Comparison of ENCODE assay signal across 7 cellular contexts in the genomic region with DNA sequence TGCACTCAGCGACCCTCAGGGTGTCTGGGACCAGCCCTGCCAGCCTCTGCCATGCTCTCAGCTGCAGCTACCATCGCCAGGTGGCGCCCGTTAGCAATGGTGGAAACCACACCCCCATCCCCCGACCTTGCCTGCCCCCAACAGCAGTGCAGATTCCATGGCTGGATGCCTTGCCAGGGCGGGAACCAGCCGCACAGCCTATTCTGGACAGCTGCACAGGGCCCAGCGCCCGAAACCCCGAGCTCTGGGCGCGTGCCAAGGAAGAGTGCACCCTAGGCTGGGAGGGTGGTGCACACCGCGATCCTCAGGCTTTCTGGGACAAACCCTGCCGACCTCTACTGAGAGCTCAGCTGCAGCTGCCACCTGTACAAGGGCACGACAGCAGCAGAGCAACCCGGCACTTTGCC.
DNase-seq lines count a peak whose midpoint lies in the region; ATAC-seq, FAIRE-seq and TF ChIP-seq lines count a peak whose summit lies in the region.
"Not testable (repeated sequence)": the region's sequence is repeated elsewhere in the genome, so short reads cannot be mapped to it uniquely, and the experiment has no call there.

No MANE protein-coding gene starts in this region.

- FAIRE-seq in HepG2 (lab: Jason Lieb, UNC): not testable (repeated sequence)

- H3K9me2 ChIP-seq in PC-3 (replicated peaks; ENCODE audit: low read length): not testable (repeated sequence)

- not testable (repeated sequence) for TF ChIP-seq RAD21 in HepG2 (CRISPR knock-in tag; IDR thresholded peaks at IDR 0.05)

- peak; percentile 75 for ATAC-seq in GM18502 (IDR thresholded peaks at IDR 0.05; ENCODE audit: poor library complexity, unreplicated experiment)
- peak; percentile 86 for ATAC-seq in PC-3
- peak; percentile 50 for ATAC-seq in Right ventricle myocardium inferior
- ATAC-seq in HepG2: peak; percentile 96

- no CpG with 5 or more reads among the region's 17 CpGs for WGBS in HepG2 (ENCODE audit: low lambda C conversion rate)

- intact Hi-C loops in PC-3 (cut with micrococcal nuclease); Right ventricle myocardium inferior (cut with DNase I); HepG2 (cut with micrococcal nuclease; ENCODE audit: unreplicated experiment): not testable (repeated sequence)

- DNase-seq in HK-2 (ENCODE audit: unreplicated experiment): peak; percentile 0
- peak; percentile 3 for DNase-seq in PC-3
- DNase-seq in activated T-cell treated with anti-CD3 and anti-CD28 coated beads for 48 hours (ENCODE audit: low read depth): peak; percentile 0
- peak; percentile 62 for DNase-seq in Right ventricle myocardium inferior (ENCODE audit: missing footprints)
- DNase-seq in HepG2 (ENCODE audit: low spot score): peak; percentile 5
- peak; percentile 0 for DNase-seq in retina

- not testable (repeated sequence) for H2AFZ ChIP-seq in PC-3 (ENCODE audit: low read length); HepG2 (ENCODE audit: low read length)

- H3K79me2 ChIP-seq in PC-3 (ENCODE audit: low read length); HepG2 (ENCODE audit: insufficient read depth, low read length): not testable (repeated sequence)

- POLR2A ChIA-PET in PC-3 (lab: Charles Lee; ENCODE audit: unreplicated experiment); HepG2 (lab: Yijun Ruan, JAX): not testable (repeated sequence)

- peak overlapping the region; percentile 48; the same call in 1 of the 2 replicates for H3K4me2 ChIP-seq in PC-3 (ENCODE audit: low read length)
- peak overlapping the region; percentile 84 for H3K4me2 ChIP-seq in HepG2 (ENCODE audit: low read depth, low read length)

- not testable (repeated sequence) for TF ChIP-seq POLR2A in HepG2 (IDR thresholded peaks at IDR 0.05; ENCODE audit: insufficient read depth in 1 of 2, low read depth in 2 of 2, low read length in 2 of 2)

- in situ Hi-C loops in HepG2 (cut with HindIII; ENCODE audit: extremely low pct_ligation_motif_present, low pct_unique_long_range_greater_than_20kb): not testable (repeated sequence)

- H3K9me3 ChIP-seq in PC-3 (ENCODE audit: low read length); HepG2 (ENCODE audit: low read length): not testable (repeated sequence)

- not testable (repeated sequence) for H3K36me3 ChIP-seq in PC-3 (ENCODE audit: low read depth, low read length); HepG2 (replicated peaks in 1 of 2; ENCODE audit: control insufficient read depth in 1 of 2, insufficient read depth in 2 of 2, low read length in 2 of 2)

- not testable (repeated sequence) for H3K27ac ChIP-seq in PC-3 (ENCODE audit: low read length); HepG2 (ENCODE audit: extremely low read length, insufficient read depth, low read length)

- H4K20me1 ChIP-seq in PC-3 (ENCODE audit: low read length); HepG2 (ENCODE audit: insufficient read depth, low read length): not testable (repeated sequence)

- H3K27me3 ChIP-seq in PC-3 (ENCODE audit: low read length); HepG2 (ENCODE audit: control insufficient read depth in 1 of 2, insufficient read depth in 2 of 2, low read length in 2 of 2): not testable (repeated sequence)

- not testable (repeated sequence) for H3K4me1 ChIP-seq in PC-3 (ENCODE audit: insufficient read depth, low read length); HepG2 (ENCODE audit: insufficient read depth, low read length)

- CTCF ChIA-PET in PC-3 (lab: Charles Lee); HepG2 (lab: Yijun Ruan, JAX; ENCODE audit: low intra/inter-chr PET ratio, low total read pairs): not testable (repeated sequence)

- H3F3A ChIP-seq in PC-3 (ENCODE audit: low read length, unreplicated experiment): not testable (repeated sequence)

- TF ChIP-seq CTCF in PC-3 (conservative IDR thresholded peaks at IDR 0.05; ENCODE audit: low read depth, low read length); HepG2 (CRISPR knock-in tag; IDR thresholded peaks at IDR 0.05): not testable (repeated sequence)

- not testable (repeated sequence) for BruUV-seq in PC-3 (replicated peaks; lab: Mats Ljungman, UMichigan); HepG2 (replicated peaks; lab: Mats Ljungman, UMichigan)

- not testable (repeated sequence) for TF ChIP-seq EP300 in HepG2 (IDR thresholded peaks at IDR 0.05; ENCODE audit: low read depth in 2 of 2, low read length in 2 of 2); HepG2 (CRISPR knock-in tag; IDR thresholded peaks at IDR 0.05; ENCODE audit: borderline replicate concordance)

- H3K9ac ChIP-seq in PC-3 (ENCODE audit: low read length); HepG2 (ENCODE audit: insufficient read depth, low read depth, low read length): not testable (repeated sequence)

- H3K4me3 ChIP-seq in PC-3 (ENCODE audit: low read length): not testable (repeated sequence)
- peak overlapping the region in 2 of 3 experiments; percentile 43 to 50; a peak in 3 of 6 replicates for H3K4me3 ChIP-seq in HepG2 (replicated peaks in 1 of 3; ENCODE audit: insufficient read depth in 1 of 3, low read depth in 2 of 3, low read length in 3 of 3)

TF ChIP-seq in HepG2, 621 proteins besides CTCF, POLR2A, EP300 and RAD21:
- TF ChIP-seq ZNF768 (CRISPR knock-in tag; IDR thresholded peaks at IDR 0.05) (peak; percentile 76; the same call in 1 of the 2 replicates), RXRA (CRISPR knock-in tag; IDR thresholded peaks at IDR 0.05) (peak; percentile 39; the same call in 1 of the 2 replicates), SAP130 (CRISPR knock-in tag; IDR thresholded peaks at IDR 0.05; ENCODE audit: low read depth) (peak; percentile 28; the same call in 1 of the 2 replicates), HNRNPL (IDR thresholded peaks at IDR 0.05; ENCODE audit: low read depth, low read length) (peak; percentile 48; the same call in 1 of the 2 replicates)
- TF ChIP-seq, protein P1, sequence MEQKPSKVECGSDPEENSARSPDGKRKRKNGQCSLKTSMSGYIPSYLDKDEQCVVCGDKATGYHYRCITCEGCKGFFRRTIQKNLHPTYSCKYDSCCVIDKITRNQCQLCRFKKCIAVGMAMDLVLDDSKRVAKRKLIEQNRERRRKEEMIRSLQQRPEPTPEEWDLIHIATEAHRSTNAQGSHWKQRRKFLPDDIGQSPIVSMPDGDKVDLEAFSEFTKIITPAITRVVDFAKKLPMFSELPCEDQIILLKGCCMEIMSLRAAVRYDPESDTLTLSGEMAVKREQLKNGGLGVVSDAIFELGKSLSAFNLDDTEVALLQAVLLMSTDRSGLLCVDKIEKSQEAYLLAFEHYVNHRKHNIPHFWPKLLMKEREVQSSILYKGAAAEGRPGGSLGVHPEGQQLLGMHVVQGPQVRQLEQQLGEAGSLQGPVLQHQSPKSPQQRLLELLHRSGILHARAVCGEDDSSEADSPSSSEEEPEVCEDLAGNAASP (CRISPR knock-in tag; IDR thresholded peaks at IDR 0.05; ENCODE audit: borderline replicate concordance): peak; percentile 37; the same call in 1 of the 2 replicates
- TF ChIP-seq, protein P2, sequence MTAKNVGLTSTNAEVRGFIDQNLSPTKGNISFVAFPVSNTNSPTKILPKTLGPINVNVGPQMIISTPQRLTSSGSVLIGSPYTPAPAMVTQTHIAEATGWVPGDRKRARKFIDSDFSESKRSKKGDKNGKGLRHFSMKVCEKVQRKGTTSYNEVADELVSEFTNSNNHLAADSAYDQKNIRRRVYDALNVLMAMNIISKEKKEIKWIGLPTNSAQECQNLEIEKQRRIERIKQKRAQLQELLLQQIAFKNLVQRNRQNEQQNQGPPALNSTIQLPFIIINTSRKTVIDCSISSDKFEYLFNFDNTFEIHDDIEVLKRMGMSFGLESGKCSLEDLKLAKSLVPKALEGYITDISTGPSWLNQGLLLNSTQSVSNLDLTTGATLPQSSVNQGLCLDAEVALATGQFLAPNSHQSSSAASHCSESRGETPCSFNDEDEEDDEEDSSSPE (CRISPR knock-in tag; IDR thresholded peaks at IDR 0.05): 0 out of 2 replicates have a peak, but pooled peaks have one; percentile 32
TF ChIP-seq in HepG2: peak in this region for 6; not testable (repeated sequence) for 615.

Comparison
In these comparisons a context has a peak if more than half of its experiments do, and no peak if none do; other contexts are left out.
1. DNase-seq: peak in every context shown above with its lines; median percentile 62 in Right ventricle myocardium inferior; 5 in HepG2; 3 in PC-3; 0 in HK-2; 0 in activated T-cell treated with anti-CD3 and anti-CD28 coated beads for 48 hours; 0 in retina.